ENCODE assay signal across 15 cellular contexts in genomic region chr14:75158843-75159614, GRCh38. TPM values are rescaled to one million over a fixed set of nuclear protein-coding genes. Genes with fewer than 3 reads are reported as not detected.
DNase-seq lines count a peak whose midpoint lies in the region; ATAC-seq, FAIRE-seq and TF ChIP-seq lines count a peak whose summit lies in the region.
"Had no signal": no experiment of that assay in that cellular context is flagged by ENCODE, and none has a peak within 500 bp of the region (broad histone marks: within the 10 kb centered on the region; RNA-seq: fewer than 3 reads in every experiment).

No MANE protein-coding gene starts in this region.

- intact Hi-C loops in activated CD4-positive, alpha-beta T cell treated with anti-CD3 and anti-CD28 coated beads, Interleukin-2, amount 10 ng/mL, durations not matched to agents 24 days and 14 days (cut with micrococcal nuclease): no loop called here
- intact Hi-C loops in GM12878 (cut with micrococcal nuclease; ENCODE audit: unreplicated experiment): no loop called here

- H3K27me3 ChIP-seq in KMS-11 (ENCODE audit: insufficient read depth, low read depth): no peaks in the 10 kb centered on the region
- no peaks in the 10 kb centered on the region for H3K27me3 ChIP-seq in GM12878 (replicated peaks in 1 of 2; ENCODE audit: control insufficient read depth in 2 of 2, insufficient read depth in 2 of 2, low read length in 1 of 2)
- H3K27me3 ChIP-seq in Peyer's patch: no peaks in the 10 kb centered on the region
- H3K27me3 ChIP-seq: breast epithelium, esophagus muscularis mucosa, sigmoid colon had no signal

- ATAC-seq in GM12878: peak; percentile 92
- ATAC-seq in stimulated activated naive B cell treated with anti-CD40 and anti-IgM and Interleukin-4, amounts not matched to agents 10 μg/mL and 1 μg/mL and 100 μg/mL, for 72 hours (replicated peaks): peak; percentile 84 to 88

- 95% methylated on average over 6 of the region's 6 CpGs for WGBS in GM12878 (ENCODE audit: insufficient coverage, insufficient replicate concordance, low lambda C conversion rate, missing lambda C conversion rate)

- peak; percentile 96 for FAIRE-seq in GM12878 (lab: Jason Lieb, UNC)
- FAIRE-seq: A204.1 had no signal

- H3K4me3 Mint-ChIP-seq in activated CD4-positive, alpha-beta T cell treated with anti-CD3 and anti-CD28 coated beads, Interleukin-2, amount 10 ng/mL, durations not matched to agents 24 days and 14 days: no peak overlapping the region
- H3K4me3 Mint-ChIP-seq in stimulated activated naive B cell treated with anti-CD40 and anti-IgM and Interleukin-4, amounts not matched to agents 10 μg/mL and 1 μg/mL and 100 μg/mL, for 72 hours: peak overlapping the region; percentile 7 to 74

- H3K36me3 Mint-ChIP-seq in activated CD4-positive, alpha-beta T cell treated with anti-CD3 and anti-CD28 coated beads, Interleukin-2, amount 10 ng/mL, durations not matched to agents 24 days and 14 days (ENCODE audit: low read depth): peaks cover 9% of the 10 kb centered on the region
- peaks cover 19 to 37% of the 10 kb centered on the region in 2 donors for H3K36me3 Mint-ChIP-seq in stimulated activated naive B cell treated with anti-CD40 and anti-IgM and Interleukin-4, amounts not matched to agents 10 μg/mL and 1 μg/mL and 100 μg/mL, for 72 hours

- H3K27me3 Mint-ChIP-seq in activated CD4-positive, alpha-beta T cell treated with anti-CD3 and anti-CD28 coated beads, Interleukin-2, amount 10 ng/mL, durations not matched to agents 24 days and 14 days: no peaks in the 10 kb centered on the region
- H3K27me3 Mint-ChIP-seq in stimulated activated naive B cell treated with anti-CD40 and anti-IgM and Interleukin-4, amounts not matched to agents 10 μg/mL and 1 μg/mL and 100 μg/mL, for 72 hours: no peaks in the 10 kb centered on the region

- H3K4me3 ChIP-seq in KMS-11 (IDR thresholded peaks at IDR 0.05; ENCODE audit: insufficient read depth, low read depth, low read length): no peak overlapping the region
- H3K4me3 ChIP-seq in GM12878: 0 out of 2 replicates have a peak overlapping the region, but pooled peaks have one; percentile 7
- H3K4me3 ChIP-seq in Peyer's patch: no peak overlapping the region
- H3K4me3 ChIP-seq: breast epithelium, esophagus muscularis mucosa, sigmoid colon had no signal

- TF ChIP-seq POLR2A in GM12878 (IDR thresholded peaks at IDR 0.05; ENCODE audit: low read depth, low read length): no peak
- TF ChIP-seq POLR2A in Peyer's patch (IDR thresholded peaks at IDR 0.05): no peak

- TF ChIP-seq EP300 in GM12878 (IDR thresholded peaks at IDR 0.05; ENCODE audit: borderline replicate concordance in 1 of 2, control insufficient read depth in 1 of 2, low read depth in 2 of 2, low read length in 2 of 2): no peak

- no peaks in the 10 kb centered on the region for H3K36me3 ChIP-seq in KMS-11 (ENCODE audit: insufficient read depth)
- H3K36me3 ChIP-seq in GM12878 (ENCODE audit: control insufficient read depth in 2 of 2, insufficient read depth in 2 of 2, low read length in 1 of 2): peaks cover 0 to 2% of the 10 kb centered on the region in 2 experiments; a peak in 2 of 4 replicates
- no peaks in the 10 kb centered on the region for H3K36me3 ChIP-seq in Peyer's patch
- H3K36me3 ChIP-seq: breast epithelium, esophagus muscularis mucosa, sigmoid colon had no signal

- H3K9ac ChIP-seq in KMS-11: no peak overlapping the region
- H3K9ac ChIP-seq in GM12878 (ENCODE audit: control insufficient read depth, insufficient read depth, low read length): no peak overlapping the region

- H3K4me1 ChIP-seq in KMS-11 (ENCODE audit: low read depth, poor library complexity, severe bottlenecking): peaks cover 22% of the 10 kb centered on the region
- peaks cover 14% of the 10 kb centered on the region; the same call in 1 of the 2 replicates for H3K4me1 ChIP-seq in GM12878 (ENCODE audit: control insufficient read depth, insufficient read depth, low read length)
- peaks cover 0 to 12% (median 5%) of the 10 kb centered on the region in 4 donors for H3K4me1 ChIP-seq in Peyer's patch
- H3K4me1 ChIP-seq: breast epithelium had no signal

- TF ChIP-seq CTCF in KMS-11 (conservative IDR thresholded peaks at IDR 0.05; ENCODE audit: low read depth, low read length) (no peak), GM12878 (IDR thresholded peaks at IDR 0.05 in 2 of 3, conservative IDR thresholded peaks at IDR 0.05 in 1 of 3; ENCODE audit: control insufficient read depth in 2 of 3, extremely low read depth in 1 of 3, insufficient read depth in 1 of 3, low read depth in 3 of 3, low read length in 3 of 3) (no peak), Peyer's patch (IDR thresholded peaks at IDR 0.05) (no peak), GM10248 (IDR thresholded peaks at IDR 0.05; ENCODE audit: control extremely low read depth, extremely low read depth, low read depth, missing control alignments) (no peak)

- H3K9me3 Mint-ChIP-seq in activated CD4-positive, alpha-beta T cell treated with anti-CD3 and anti-CD28 coated beads, Interleukin-2, amount 10 ng/mL, durations not matched to agents 24 days and 14 days: no peaks in the 10 kb centered on the region
- H3K9me3 Mint-ChIP-seq in stimulated activated naive B cell treated with anti-CD40 and anti-IgM and Interleukin-4, amounts not matched to agents 10 μg/mL and 1 μg/mL and 100 μg/mL, for 72 hours: no peaks in the 10 kb centered on the region

- SMC1A ChIA-PET in GM12878 (lab: Charles Lee; ENCODE audit: uncharacterized antibody, unreplicated experiment): interaction anchor here (1.1 to 1.9 kb wide), 3 partner anchors 15 to 100 kb away, joined by 3 to 8 read pairs (median 7); no protein-coding TSS in a partner anchor

- H3K79me2 ChIP-seq in KMS-11 (ENCODE audit: insufficient read depth, low read depth) (peaks cover 4% of the 10 kb centered on the region; the same call in 1 of the 2 replicates), GM12878 (ENCODE audit: control insufficient read depth, insufficient read depth, low read length) (peaks cover 58% of the 10 kb centered on the region)

- H3K4me2 ChIP-seq in KMS-11: peak overlapping the region; percentile 36; the same call in 1 of the 2 replicates
- H3K4me2 ChIP-seq in GM12878 (ENCODE audit: control insufficient read depth, insufficient read depth): peak overlapping the region; percentile 57; the same call in 1 of the 2 replicates

- H4K20me1 ChIP-seq in KMS-11 (ENCODE audit: insufficient read depth) (no peaks in the 10 kb centered on the region), GM12878 (ENCODE audit: control insufficient read depth, insufficient read depth) (no peaks in the 10 kb centered on the region)

- in situ Hi-C loops in GM12878 (cut with MboI): no loop called here

- no TSS peak for BruUV-seq in GM12878 (replicated peaks; lab: Mats Ljungman, UMichigan)

- no peaks in the 10 kb centered on the region for H3K9me3 ChIP-seq in GM12878 (replicated peaks; ENCODE audit: control insufficient read depth, insufficient read depth, low read length)
- H3K9me3 ChIP-seq in Peyer's patch: no peaks in the 10 kb centered on the region
- H3K9me3 ChIP-seq: breast epithelium, esophagus muscularis mucosa, sigmoid colon had no signal

- H2AFZ ChIP-seq in KMS-11 (ENCODE audit: low read depth): no peak overlapping the region
- no peak overlapping the region for H2AFZ ChIP-seq in GM12878 (ENCODE audit: control insufficient read depth, low read depth, low read length)

- peak overlapping the region; percentile 19; the same call in 1 of the 2 replicates for H3K27ac ChIP-seq in KMS-11
- peak overlapping the region; percentile 35 for H3K27ac ChIP-seq in GM12878 (ENCODE audit: control insufficient read depth, insufficient read depth)
- peak overlapping the region in 1 of 4 donors; percentile 0 for H3K27ac ChIP-seq in Peyer's patch
- H3K27ac ChIP-seq: esophagus muscularis mucosa had no signal

- H3K4me1 Mint-ChIP-seq in activated CD4-positive, alpha-beta T cell treated with anti-CD3 and anti-CD28 coated beads, Interleukin-2, amount 10 ng/mL, durations not matched to agents 24 days and 14 days: peaks cover 48% of the 10 kb centered on the region
- peaks cover 34 to 63% of the 10 kb centered on the region in 2 donors for H3K4me1 Mint-ChIP-seq in stimulated activated naive B cell treated with anti-CD40 and anti-IgM and Interleukin-4, amounts not matched to agents 10 μg/mL and 1 μg/mL and 100 μg/mL, for 72 hours

- peak overlapping the region; percentile 5 for H3K27ac Mint-ChIP-seq in activated CD4-positive, alpha-beta T cell treated with anti-CD3 and anti-CD28 coated beads, Interleukin-2, amount 10 ng/mL, durations not matched to agents 24 days and 14 days
- peak overlapping the region; percentile 90 for H3K27ac Mint-ChIP-seq in stimulated activated naive B cell treated with anti-CD40 and anti-IgM and Interleukin-4, amounts not matched to agents 10 μg/mL and 1 μg/mL and 100 μg/mL, for 72 hours

- TF ChIP-seq RAD21 in GM12878 (IDR thresholded peaks at IDR 0.05; ENCODE audit: insufficient read depth, low read depth, low read length): no peak

- RAD21 ChIA-PET in GM12878 (lab: Charles Lee; ENCODE audit: unreplicated experiment): no interaction called here

- POLR2A ChIA-PET in GM12878 (lab: Charles Lee) (no interaction called here), GM10248 (lab: Yijun Ruan, JAX) (no interaction called here)

- DNase-seq in activated CD4-positive, alpha-beta T cell treated with anti-CD3 and anti-CD28 coated beads, Interleukin-2, amount 10 ng/mL, durations not matched to agents 24 days and 14 days: no peak
- DNase-seq in activated CD4-positive, alpha-beta T cell treated with anti-CD3 and anti-CD28 coated beads, Interleukin-2, amount 50 U/mL, for 48 hours: no peak
- DNase-seq in GM12878 (ENCODE audit: low read depth, low spot score): peak; percentile 41
- no peak for DNase-seq in stimulated activated naive B cell treated with anti-CD40 and anti-IgM and Interleukin-4, amounts not matched to agents 10 μg/mL and 1 μg/mL and 100 μg/mL, for 72 hours
- DNase-seq in NCI-H2196 treated with DMSO at 0.1 percent for 48 hours (lab: John Stamatoyannopoulos, UW; ENCODE audit: unreplicated experiment): no peak
- no peak for DNase-seq in Peyer's patch
- DNase-seq in GM10248 (ENCODE audit: extremely low spot score): no peak
- DNase-seq: DND-41, KG1, NCI-H510A treated with DMSO at 0.1 percent for 48 hours, sigmoid colon had no signal

- CTCF ChIA-PET in GM12878 (lab: Yijun Ruan, JAX): interaction anchor here (1.1 kb wide), 1 partner anchor 17 kb away, joined by 3 read pairs; no protein-coding TSS in a partner anchor
- CTCF ChIA-PET in GM10248 (lab: Yijun Ruan, JAX): interaction anchor here (2.7 kb wide), 1 partner anchor 137 kb away, joined by 12 read pairs; no protein-coding TSS in a partner anchor

RNA-seq across cellular contexts. Expression of gene TMED10, which starts 17.4 kb away (rescaled TPM):
- total RNA-seq in activated CD4-positive, alpha-beta T cell treated with anti-CD3 and anti-CD28 coated beads, Interleukin-2, amount 10 ng/mL, durations not matched to agents 24 days and 14 days: 192 and 200 TPM in 2 replicates
- total RNA-seq in GM12878 (2013; cell fraction: nucleolus; rRNA removed): 138 and 145 TPM in 2 replicates
- total RNA-seq in GM12878 (2014; rRNA removed) (99.8 and 107 TPM in 2 replicates), GM12878 (2014; rRNA removed; fragmentation: Illumina TruSeq; extraction: Trizol) (106 and 109 TPM in 2 replicates), GM12878 (2021) (147 and 161 TPM in 2 replicates), Peyer's patch (100 to 1,000 TPM in 2 of 4 donors, 10 to 100 TPM in 2; 58.6 to 181 (median 115) TPM)
- polyA plus RNA-seq in GM12878 (2011; ENCODE audit: low read depth): 99.6 TPM
- polyA plus RNA-seq in GM12878 (2011; rRNA removed) (199 and 223 TPM in 2 replicates), GM12878 (2014; fragmentation: Illumina TruSeq; extraction: Trizol) (169 and 214 TPM in 2 replicates), GM12878 (2014; fragmentation: Nextera tagmentation; extraction: Ambion mirVana) (100 to 1,000 TPM; 150 to 270 TPM), GM12878 (2014; rRNA removed) (115 and 121 TPM in 2 replicates), GM12878 (2016; fragmentation: Nextera tagmentation; extraction: Ambion mirVana) (100 to 1,000 TPM; 244 to 254 TPM)
- polyA plus RNA-seq in GM12878 (2011; cell fraction: cytosol; rRNA removed): 154 and 164 TPM in 2 replicates
- polyA plus RNA-seq in GM12878 (2011; cell fraction: nucleus; rRNA removed): 56.4 and 83.3 TPM in 2 replicates
- polyA plus RNA-seq in GM12878 (2012): 95.7 and 127 TPM in 2 replicates
- 340 and 413 TPM in 2 replicates for polyA minus RNA-seq in GM12878 (2011; rRNA and poly(A)+ RNA removed)
- 110 and 126 TPM in 2 replicates for polyA minus RNA-seq in GM12878 (2011; cell fraction: cytosol; rRNA and poly(A)+ RNA removed)
- polyA minus RNA-seq in GM12878 (2011; cell fraction: nucleus; rRNA and poly(A)+ RNA removed): 38.0 and 52.0 TPM in 2 replicates

RNA-seq across cellular contexts. Expression of gene NEK9, which starts 32.2 kb away (rescaled TPM):
- total RNA-seq in activated CD4-positive, alpha-beta T cell treated with anti-CD3 and anti-CD28 coated beads, Interleukin-2, amount 10 ng/mL, durations not matched to agents 24 days and 14 days: 66.6 and 68.8 TPM in 2 replicates
- 102 and 108 TPM in 2 replicates for total RNA-seq in GM12878 (2013; cell fraction: nucleolus; rRNA removed)
- total RNA-seq in GM12878 (2014; rRNA removed) (39.8 and 48.1 TPM in 2 replicates), GM12878 (2014; rRNA removed; fragmentation: Illumina TruSeq; extraction: Trizol) (24.7 and 26.9 TPM in 2 replicates), GM12878 (2021) (78.8 and 83.0 TPM in 2 replicates), Peyer's patch (10 to 100 TPM; 32.4 to 53.6 (median 42.0) TPM)
- polyA plus RNA-seq in GM12878 (2011; ENCODE audit: low read depth): 25.6 TPM
- polyA plus RNA-seq in GM12878 (2011; rRNA removed) (51.3 and 60.0 TPM in 2 replicates), GM12878 (2014; fragmentation: Illumina TruSeq; extraction: Trizol) (43.0 and 55.3 TPM in 2 replicates), GM12878 (2014; fragmentation: Nextera tagmentation; extraction: Ambion mirVana) (10 to 100 TPM in 1 of 2 experiments, 1 to 10 TPM in 1; 6.0 to 15.7 TPM), GM12878 (2014; rRNA removed) (61.9 and 64.5 TPM in 2 replicates), GM12878 (2016; fragmentation: Nextera tagmentation; extraction: Ambion mirVana) (10 to 100 TPM; 43.4 to 46.1 TPM)
- polyA plus RNA-seq in GM12878 (2011; cell fraction: cytosol; rRNA removed): 21.7 and 34.4 TPM in 2 replicates
- 51.1 and 77.0 TPM in 2 replicates for polyA plus RNA-seq in GM12878 (2011; cell fraction: nucleus; rRNA removed)
- 34.2 and 38.4 TPM in 2 replicates for polyA plus RNA-seq in GM12878 (2012)
- polyA minus RNA-seq in GM12878 (2011; rRNA and poly(A)+ RNA removed): 41.1 and 51.6 TPM in 2 replicates
- 17.5 and 17.6 TPM in 2 replicates for polyA minus RNA-seq in GM12878 (2011; cell fraction: cytosol; rRNA and poly(A)+ RNA removed)
- polyA minus RNA-seq in GM12878 (2011; cell fraction: nucleus; rRNA and poly(A)+ RNA removed): 26.8 and 65.3 TPM in 2 replicates
